Comparison of ENCODE assay signal across 27 cellular contexts in the genomic region with DNA sequence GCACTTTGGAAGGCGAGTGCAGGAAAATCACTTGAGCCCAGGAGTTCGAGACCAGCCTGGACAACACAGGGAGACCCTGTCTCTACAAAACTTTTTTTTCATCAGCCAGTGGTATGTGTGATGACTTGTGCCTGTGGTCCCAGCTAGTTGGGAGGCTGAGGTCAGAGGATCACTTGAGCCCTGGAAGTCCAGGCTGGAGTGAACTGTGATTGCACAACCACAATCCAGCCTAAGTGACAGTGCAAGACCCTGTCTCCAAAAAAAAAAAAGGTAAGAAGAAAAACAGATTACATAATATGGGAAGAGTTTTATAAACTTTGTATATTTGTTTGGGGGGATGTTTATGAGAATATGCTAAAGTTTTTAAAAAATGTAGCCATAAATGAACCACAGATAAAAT.
"Had no signal": no experiment of that assay in that cellular context is flagged by ENCODE, and none has a peak within 500 bp of the region (broad histone marks: within the 10 kb centered on the region; RNA-seq: fewer than 3 reads in every experiment).

No MANE protein-coding gene starts in this region.

- ATAC-seq: stimulated activated effector memory CD8-positive, alpha-beta T cell treated with anti-CD3 and anti-CD28 coated beads, Interleukin-12 subunit alpha, Interleukin-12 subunit beta, amount 100 ng/mL, for 72 hours; stimulated activated memory B cell treated with anti-CD40 and anti-IgM and Interleukin-4, amounts not matched to agents 10 μg/mL and 1 μg/mL and 100 μg/mL, for 72 hours; stimulated activated naive B cell treated with anti-CD40 and anti-IgM and Interleukin-4, amounts not matched to agents 10 μg/mL and 1 μg/mL and 100 μg/mL, for 72 hours; stimulated activated naive CD8-positive, alpha-beta T cell treated with anti-CD3 and anti-CD28 coated beads, Interleukin-15, amount 100 ng/mL, for 72 hours; stimulated activated naive CD8-positive, alpha-beta T cell treated with anti-CD3 and anti-CD28 coated beads, Interleukin-15, Interleukin-2, amounts not matched to agents 100 U/mL and 50 U/mL, for 24 hours; upper lobe of right lung had no signal

- H3K36me3 ChIP-seq: stomach, suprapubic skin, thyroid gland, transverse colon, upper lobe of left lung, upper lobe of right lung, uterus, vagina had no signal

- DNase-seq: stimulated activated CD4-positive, alpha-beta T cell treated with anti-CD3 and anti-CD28 coated beads, Interleukin-2, amount 100 ng/mL, for 48 hours; stimulated activated CD4-positive, alpha-beta T cell treated with anti-CD3 and anti-CD28 coated beads, Interleukin-4, amount 100 ng/mL, for 1 hour; stimulated activated CD4-positive, alpha-beta T cell treated with anti-CD3 and anti-CD28 coated beads, Interleukin-4, amount 100 ng/mL, for 24 hours; stimulated activated CD4-positive, alpha-beta T cell treated with anti-CD3 and anti-CD28 coated beads, Interleukin-4, amount 100 ng/mL, for 4 hours; stimulated activated CD8-positive, alpha-beta memory T cell treated with anti-CD3 and anti-CD28 coated beads, Interleukin-4, amount 100 ng/mL, for 48 hours; stimulated activated naive B cell treated with anti-CD40 and anti-IgM and Interleukin-4, amounts not matched to agents 10 μg/mL and 1 μg/mL and 100 μg/mL, for 72 hours; stimulated activated naive CD4-positive, alpha-beta T cell; stimulated activated naive CD4-positive, alpha-beta T cell treated with Interleukin-2 at 50 U/mL for 16 hours; stimulated activated naive CD8-positive, alpha-beta T cell treated with anti-CD3 and anti-CD28 coated beads, Interleukin-15, amount 100 ng/mL, for 72 hours; stimulated activated naive CD8-positive, alpha-beta T cell treated with anti-CD3 and anti-CD28 coated beads, Interleukin-15, Interleukin-2, amounts not matched to agents 100 U/mL and 50 U/mL, for 24 hours; stomach; substantia nigra; testis; thyroid gland; tibial artery; transverse colon; trophoblast cell; upper lobe of left lung; upper lobe of right lung; uterus had no signal

- H3K9me3 ChIP-seq: stomach, suprapubic skin, testis, thoracic aorta, thyroid gland, tibial artery, tibial nerve, transverse colon, upper lobe of left lung, upper lobe of right lung, uterus, vagina had no signal

- H3K4me3 ChIP-seq: stomach, suprapubic skin, testis, thoracic aorta, thyroid gland, tibial artery, tibial nerve, transverse colon, upper lobe of left lung, upper lobe of right lung, uterus, vagina had no signal

- H3K27ac ChIP-seq: stomach, suprapubic skin, testis, thoracic aorta, thyroid gland, tibial artery, tibial nerve, transverse colon, upper lobe of left lung, upper lobe of right lung, uterus, vagina had no signal

- FAIRE-seq: urothelium cell line had no signal

- H3K4me1 ChIP-seq: stomach, suprapubic skin, testis, thyroid gland, tibial artery, tibial nerve, transverse colon, upper lobe of left lung, upper lobe of right lung, uterus, vagina had no signal

- H3K27me3 ChIP-seq: stomach, suprapubic skin, testis, thyroid gland, tibial artery, tibial nerve, transverse colon, upper lobe of left lung, upper lobe of right lung, uterus, vagina had no signal
